ENCODE assay signal across 8 cellular contexts in the genomic region with DNA sequence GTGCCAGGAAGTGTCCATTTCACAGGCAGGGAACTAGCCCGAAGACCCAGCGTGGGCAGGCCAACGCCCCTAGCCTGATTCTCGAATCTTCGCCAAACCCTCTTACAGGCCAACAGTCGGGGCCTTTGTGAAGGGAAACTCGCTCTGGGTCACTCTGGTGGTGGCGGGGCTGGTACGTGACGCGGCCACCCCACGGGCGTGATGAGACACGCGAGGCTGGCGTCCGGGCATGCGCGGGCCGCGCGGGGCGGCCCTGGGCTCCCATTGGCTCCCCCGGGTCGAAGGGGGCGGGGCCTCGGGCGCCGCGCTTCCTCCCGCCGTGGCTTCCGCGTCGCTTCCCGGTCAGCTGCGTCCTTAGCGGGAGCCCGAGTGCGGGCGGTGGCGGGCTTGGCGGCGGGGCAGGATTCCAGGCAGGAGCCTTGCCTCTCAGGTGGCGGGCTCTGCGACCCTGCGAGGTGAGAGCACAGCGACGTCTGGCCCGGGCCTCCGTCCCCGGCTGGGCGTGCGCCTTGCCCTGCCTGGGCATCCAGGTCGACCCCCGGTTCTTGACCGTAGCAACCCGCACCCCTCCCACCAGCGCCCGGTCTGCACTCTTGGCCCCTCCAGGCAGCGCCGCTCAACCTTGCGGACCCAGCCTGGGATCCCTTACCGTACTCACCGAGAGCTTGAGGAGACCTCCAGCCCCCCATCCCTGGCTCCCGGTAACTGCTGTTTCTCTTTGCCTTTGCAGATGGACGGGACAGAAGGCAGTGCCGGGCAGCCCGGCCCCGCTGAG. TPM values are rescaled to one million over a fixed set of nuclear protein-coding genes. Genes with fewer than 3 reads are reported as not detected.
A peak's percentile ranks its signal among the peaks of the same experiment; 100 is the strongest.
DNase-seq lines count a peak whose midpoint lies in the region; ATAC-seq and TF ChIP-seq lines count a peak whose summit lies in the region.

A gene with protein sequence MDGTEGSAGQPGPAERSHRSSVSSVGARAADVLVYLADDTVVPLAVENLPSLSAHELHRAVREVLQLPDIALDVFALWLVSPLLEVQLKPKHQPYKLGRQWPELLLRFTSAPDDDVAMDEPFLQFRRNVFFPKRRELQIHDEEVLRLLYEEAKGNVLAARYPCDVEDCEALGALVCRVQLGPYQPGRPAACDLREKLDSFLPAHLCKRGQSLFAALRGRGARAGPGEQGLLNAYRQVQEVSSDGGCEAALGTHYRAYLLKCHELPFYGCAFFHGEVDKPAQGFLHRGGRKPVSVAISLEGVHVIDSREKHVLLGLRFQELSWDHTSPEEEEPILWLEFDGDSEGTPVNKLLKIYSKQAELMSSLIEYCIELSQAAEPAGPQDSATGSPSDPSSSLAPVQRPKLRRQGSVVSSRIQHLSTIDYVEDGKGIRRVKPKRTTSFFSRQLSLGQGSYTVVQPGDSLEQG (plus strand): TSS at position 331 of the 775 bp plus-strand sequence. CDS start 400 bp downstream, at position 731.

- H3K4me1 ChIP-seq in colonic mucosa: peaks cover 20% of the 10 kb centered on the region

- intact Hi-C loops in activated CD4-positive, alpha-beta T cell treated with anti-CD3 and anti-CD28 coated beads, Interleukin-2, amount 10 ng/mL, durations not matched to agents 24 days and 14 days (cut with micrococcal nuclease): no loop called here
- intact Hi-C loops in colonic mucosa (cut with DNase I): no loop called here

- TF ChIP-seq CTCF in colonic mucosa (IDR thresholded peaks at IDR 0.05): no peak

- peak within 1 kb of the TSS; percentile 86 to 99 for H3K9ac ChIP-seq in colonic mucosa (ENCODE audit: low read depth in 2 of 2, low read length in 2 of 2)

- peak within 1 kb of the TSS; percentile 96 for H3K27ac Mint-ChIP-seq in activated CD4-positive, alpha-beta T cell treated with anti-CD3 and anti-CD28 coated beads, Interleukin-2, amount 10 ng/mL, durations not matched to agents 24 days and 14 days

- no peaks in the 10 kb centered on the region for H3K36me3 ChIP-seq in colonic mucosa

- H3K9me3 Mint-ChIP-seq in activated CD4-positive, alpha-beta T cell treated with anti-CD3 and anti-CD28 coated beads, Interleukin-2, amount 10 ng/mL, durations not matched to agents 24 days and 14 days: no peaks in the 10 kb centered on the region

- peak within 1 kb of the TSS; percentile 98 for H3K27ac ChIP-seq in colonic mucosa
- peak within 1 kb of the TSS; percentile 96 for H3K27ac ChIP-seq in layer of hippocampus (ENCODE audit: low read depth, low read length)

- peaks cover 63% of the 10 kb centered on the region for H3K4me1 Mint-ChIP-seq in activated CD4-positive, alpha-beta T cell treated with anti-CD3 and anti-CD28 coated beads, Interleukin-2, amount 10 ng/mL, durations not matched to agents 24 days and 14 days

- H3K27me3 ChIP-seq in colonic mucosa (no peaks in the 10 kb centered on the region), layer of hippocampus (ENCODE audit: control insufficient read depth, insufficient read depth, low read length) (no peaks in the 10 kb centered on the region)

- peak; percentile 42 for ATAC-seq in HG03103 (IDR thresholded peaks at IDR 0.05; ENCODE audit: low read depth, unreplicated experiment)
- ATAC-seq in HG03439 (IDR thresholded peaks at IDR 0.05; ENCODE audit: unreplicated experiment): no peak

- H3K27me3 Mint-ChIP-seq in activated CD4-positive, alpha-beta T cell treated with anti-CD3 and anti-CD28 coated beads, Interleukin-2, amount 10 ng/mL, durations not matched to agents 24 days and 14 days: no peaks in the 10 kb centered on the region

- DNase-seq in ELR (ENCODE audit: low read depth): peak; percentile 86
- peak; percentile 70 for DNase-seq in NCI-H510A (lab: John Stamatoyannopoulos, UW)
- DNase-seq in activated CD4-positive, alpha-beta T cell treated with anti-CD3 and anti-CD28 coated beads, Interleukin-2, amount 10 ng/mL, durations not matched to agents 24 days and 14 days: peak; percentile 98
- DNase-seq in colonic mucosa: peak; percentile 94
- DNase-seq in stimulated activated CD4-positive, alpha-beta T cell treated with anti-CD3 and anti-CD28 coated beads, Interleukin-1b, Interleukin-23, amount 100 ng/mL, for 1 hour (ENCODE audit: low read depth in 2 of 2): peak; percentile 73 to 81

- no peaks in the 10 kb centered on the region for H3K9me3 ChIP-seq in colonic mucosa

- peaks cover 15% of the 10 kb centered on the region for H3K36me3 Mint-ChIP-seq in activated CD4-positive, alpha-beta T cell treated with anti-CD3 and anti-CD28 coated beads, Interleukin-2, amount 10 ng/mL, durations not matched to agents 24 days and 14 days (ENCODE audit: low read depth)

- peak within 1 kb of the TSS; percentile 83 for H3K4me3 Mint-ChIP-seq in activated CD4-positive, alpha-beta T cell treated with anti-CD3 and anti-CD28 coated beads, Interleukin-2, amount 10 ng/mL, durations not matched to agents 24 days and 14 days

- peak within 1 kb of the TSS; percentile 89 for H3K4me3 ChIP-seq in colonic mucosa

RNA-seq across cellular contexts. Expression of the gene that starts here (rescaled TPM):
- 46.7 and 46.8 TPM in 2 replicates for total RNA-seq in activated CD4-positive, alpha-beta T cell treated with anti-CD3 and anti-CD28 coated beads, Interleukin-2, amount 10 ng/mL, durations not matched to agents 24 days and 14 days
- total RNA-seq in colonic mucosa: 10 to 100 TPM; 30.7 to 43.9 TPM
